1 cellular context compared by ENCODE assay signal in the genomic region with DNA sequence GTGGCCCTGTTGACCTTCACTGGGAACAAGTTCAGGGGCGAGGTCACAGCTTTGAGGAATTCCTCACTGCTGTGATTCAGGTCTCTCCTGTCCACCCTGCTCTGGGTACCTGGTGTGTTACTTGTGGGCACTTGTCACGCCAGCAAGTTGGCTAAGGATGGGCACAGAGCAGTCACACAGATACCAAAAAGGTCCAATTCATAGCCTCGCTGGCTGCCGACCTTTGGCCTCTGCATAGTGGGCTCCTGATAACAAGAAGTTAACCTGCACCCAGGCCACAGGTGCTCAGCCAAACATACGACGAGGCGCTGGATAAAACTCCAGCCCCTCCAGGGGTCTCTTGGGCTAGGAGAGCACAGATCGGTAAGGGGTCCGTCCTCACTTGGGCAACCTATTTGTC.
TF ChIP-seq lines count a peak whose summit lies in the region.

No MANE protein-coding gene starts in this region.

TF ChIP-seq in IMR-90, 13 proteins besides CTCF, POLR2A, EP300 and RAD21:
- TF ChIP-seq MXI1 (IDR thresholded peaks at IDR 0.05; ENCODE audit: borderline replicate concordance, low read depth, low read length) (no peak), CHD1 (IDR thresholded peaks at IDR 0.05; ENCODE audit: low read depth, low read length) (no peak), NFE2L2 (IDR thresholded peaks at IDR 0.05; ENCODE audit: low read depth, low read length) (no peak), CEBPB (IDR thresholded peaks at IDR 0.05; ENCODE audit: low read depth, low read length) (no peak)
- TF ChIP-seq, protein P1, sequence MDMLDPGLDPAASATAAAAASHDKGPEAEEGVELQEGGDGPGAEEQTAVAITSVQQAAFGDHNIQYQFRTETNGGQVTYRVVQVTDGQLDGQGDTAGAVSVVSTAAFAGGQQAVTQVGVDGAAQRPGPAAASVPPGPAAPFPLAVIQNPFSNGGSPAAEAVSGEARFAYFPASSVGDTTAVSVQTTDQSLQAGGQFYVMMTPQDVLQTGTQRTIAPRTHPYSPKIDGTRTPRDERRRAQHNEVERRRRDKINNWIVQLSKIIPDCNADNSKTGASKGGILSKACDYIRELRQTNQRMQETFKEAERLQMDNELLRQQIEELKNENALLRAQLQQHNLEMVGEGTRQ (IDR thresholded peaks at IDR 0.05; ENCODE audit: low read depth, low read length): no peak
